8 cellular contexts compared by ENCODE assay signal in the genomic region with DNA sequence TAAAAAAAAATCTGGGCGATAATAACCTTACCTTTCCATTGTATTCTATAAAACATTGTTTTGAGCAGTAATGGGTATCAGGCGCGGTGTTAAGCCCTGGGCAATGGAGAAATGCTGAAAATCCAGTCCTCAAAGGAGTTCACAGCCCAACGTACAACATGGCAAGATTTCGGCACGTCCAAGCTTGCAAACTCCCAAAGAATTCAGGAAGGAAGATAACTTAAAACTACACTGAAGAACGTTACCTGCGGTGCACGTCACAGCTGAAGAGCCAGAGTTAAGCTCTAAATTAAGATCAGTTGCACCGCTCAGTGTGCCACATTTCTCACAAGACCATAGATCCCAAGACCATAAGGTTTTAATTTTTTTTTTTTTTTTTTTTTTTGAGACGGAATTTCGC. TPM values are rescaled to one million over a fixed set of nuclear protein-coding genes. Genes with fewer than 3 reads are reported as not detected.
DNase-seq lines count a peak whose midpoint lies in the region; ATAC-seq lines count a peak whose summit lies in the region.

No MANE protein-coding gene starts in this region.

- peak; percentile 22 for DNase-seq in DMS 273 (lab: John Stamatoyannopoulos, UW; ENCODE audit: unreplicated experiment)
- DNase-seq in DMS 273 treated with DMSO at 0.1 percent for 48 hours (lab: John Stamatoyannopoulos, UW) = no peak
- DNase-seq in activated T-helper 1 cell treated with anti-CD3 and anti-CD28 coated beads, Interleukin-12 subunit alpha, Interleukin-12 subunit beta, Interleukin-2, Interleukin-4 antibody, amounts not matched to agents 30 ng/mL and 10 ng/mL and 1 ng/mL, durations not matched to agents 14 hours and 24 hours and 36 hours (ENCODE audit: low spot score) = no peak
- DNase-seq in iPS-NIHi11 (ENCODE audit: low spot score) = peak; percentile 13
- no peak for DNase-seq in stimulated activated naive B cell treated with anti-CD40 and anti-IgM and Interleukin-4, amounts not matched to agents 10 μg/mL and 1 μg/mL and 100 μg/mL, for 72 hours
- DNase-seq in NCI-H524 treated with DMSO at 0.1 percent for 48 hours (lab: John Stamatoyannopoulos, UW) = no peak
- DNase-seq in NCI-H226 = no peak

- no peaks in the 10 kb centered on the region for H3K36me3 Mint-ChIP-seq in activated T-helper 1 cell treated with anti-CD3 and anti-CD28 coated beads, Interleukin-12 subunit alpha, Interleukin-12 subunit beta, Interleukin-2, Interleukin-4 antibody, amounts not matched to agents 30 ng/mL and 10 ng/mL and 1 ng/mL, durations not matched to agents 14 hours and 24 hours and 36 hours (ENCODE audit: low read depth)
- peaks cover 0 to 2% of the 10 kb centered on the region in 2 donors for H3K36me3 Mint-ChIP-seq in stimulated activated naive B cell treated with anti-CD40 and anti-IgM and Interleukin-4, amounts not matched to agents 10 μg/mL and 1 μg/mL and 100 μg/mL, for 72 hours

- no peak overlapping the region for H3K27ac Mint-ChIP-seq in activated T-helper 1 cell treated with anti-CD3 and anti-CD28 coated beads, Interleukin-12 subunit alpha, Interleukin-12 subunit beta, Interleukin-2, Interleukin-4 antibody, amounts not matched to agents 30 ng/mL and 10 ng/mL and 1 ng/mL, durations not matched to agents 14 hours and 24 hours and 36 hours
- H3K27ac Mint-ChIP-seq in stimulated activated naive B cell treated with anti-CD40 and anti-IgM and Interleukin-4, amounts not matched to agents 10 μg/mL and 1 μg/mL and 100 μg/mL, for 72 hours = peak overlapping the region; percentile 25

- peak overlapping the region; percentile 51 for H3K4me3 Mint-ChIP-seq in activated T-helper 1 cell treated with anti-CD3 and anti-CD28 coated beads, Interleukin-12 subunit alpha, Interleukin-12 subunit beta, Interleukin-2, Interleukin-4 antibody, amounts not matched to agents 30 ng/mL and 10 ng/mL and 1 ng/mL, durations not matched to agents 14 hours and 24 hours and 36 hours
- H3K4me3 Mint-ChIP-seq in stimulated activated naive B cell treated with anti-CD40 and anti-IgM and Interleukin-4, amounts not matched to agents 10 μg/mL and 1 μg/mL and 100 μg/mL, for 72 hours = peak overlapping the region; percentile 76 to 94

- H3K27me3 Mint-ChIP-seq in activated T-helper 1 cell treated with anti-CD3 and anti-CD28 coated beads, Interleukin-12 subunit alpha, Interleukin-12 subunit beta, Interleukin-2, Interleukin-4 antibody, amounts not matched to agents 30 ng/mL and 10 ng/mL and 1 ng/mL, durations not matched to agents 14 hours and 24 hours and 36 hours (ENCODE audit: insufficient read depth) = peaks cover 37% of the 10 kb centered on the region
- H3K27me3 Mint-ChIP-seq in stimulated activated naive B cell treated with anti-CD40 and anti-IgM and Interleukin-4, amounts not matched to agents 10 μg/mL and 1 μg/mL and 100 μg/mL, for 72 hours = peaks cover 0 to 10% of the 10 kb centered on the region in 2 donors

- intact Hi-C loops in activated T-helper 1 cell treated with anti-CD3 and anti-CD28 coated beads, Interleukin-12 subunit alpha, Interleukin-12 subunit beta, Interleukin-2, Interleukin-4 antibody, amounts not matched to agents 30 ng/mL and 10 ng/mL and 1 ng/mL, durations not matched to agents 14 hours and 24 hours and 36 hours (cut with micrococcal nuclease) = no loop called here

- peaks cover 15% of the 10 kb centered on the region for H3K4me1 Mint-ChIP-seq in activated T-helper 1 cell treated with anti-CD3 and anti-CD28 coated beads, Interleukin-12 subunit alpha, Interleukin-12 subunit beta, Interleukin-2, Interleukin-4 antibody, amounts not matched to agents 30 ng/mL and 10 ng/mL and 1 ng/mL, durations not matched to agents 14 hours and 24 hours and 36 hours (ENCODE audit: low read depth)
- H3K4me1 Mint-ChIP-seq in stimulated activated naive B cell treated with anti-CD40 and anti-IgM and Interleukin-4, amounts not matched to agents 10 μg/mL and 1 μg/mL and 100 μg/mL, for 72 hours = peaks cover 9 to 21% of the 10 kb centered on the region in 2 donors

- H3K9me3 Mint-ChIP-seq in activated T-helper 1 cell treated with anti-CD3 and anti-CD28 coated beads, Interleukin-12 subunit alpha, Interleukin-12 subunit beta, Interleukin-2, Interleukin-4 antibody, amounts not matched to agents 30 ng/mL and 10 ng/mL and 1 ng/mL, durations not matched to agents 14 hours and 24 hours and 36 hours = no peaks in the 10 kb centered on the region
- H3K9me3 Mint-ChIP-seq in stimulated activated naive B cell treated with anti-CD40 and anti-IgM and Interleukin-4, amounts not matched to agents 10 μg/mL and 1 μg/mL and 100 μg/mL, for 72 hours = no peaks in the 10 kb centered on the region

- ATAC-seq in stimulated activated naive B cell treated with anti-CD40 and anti-IgM and Interleukin-4, amounts not matched to agents 10 μg/mL and 1 μg/mL and 100 μg/mL, for 72 hours (replicated peaks) = no peak
- ATAC-seq in HG02642 (IDR thresholded peaks at IDR 0.05; ENCODE audit: poor library complexity, unreplicated experiment) = no peak

RNA-seq across cellular contexts. Expression of gene ALDH7A1, which starts 0.9 kb away (rescaled TPM):
- 0.70 and 0.76 TPM in 2 replicates for total RNA-seq in activated T-helper 1 cell treated with anti-CD3 and anti-CD28 coated beads, Interleukin-12 subunit alpha, Interleukin-12 subunit beta, Interleukin-2, Interleukin-4 antibody, amounts not matched to agents 30 ng/mL and 10 ng/mL and 1 ng/mL, durations not matched to agents 14 hours and 24 hours and 36 hours

RNA-seq across cellular contexts. Expression of gene PHAX, which starts 6.7 kb away (rescaled TPM):
- 46.6 and 52.9 TPM in 2 replicates for total RNA-seq in activated T-helper 1 cell treated with anti-CD3 and anti-CD28 coated beads, Interleukin-12 subunit alpha, Interleukin-12 subunit beta, Interleukin-2, Interleukin-4 antibody, amounts not matched to agents 30 ng/mL and 10 ng/mL and 1 ng/mL, durations not matched to agents 14 hours and 24 hours and 36 hours

Comparison
In these comparisons a context has a peak if more than half of its experiments do, and no peak if none do; other contexts are left out.
1. DNase-seq: peak in DMS 273 (single experiment) and iPS-NIHi11 (single experiment); none in DMS 273 treated with DMSO at 0.1 percent for 48 hours (single experiment), activated T-helper 1 cell treated with anti-CD3 and anti-CD28 coated beads, Interleukin-12 subunit alpha, Interleukin-12 subunit beta, Interleukin-2, Interleukin-4 antibody, amounts not matched to agents 30 ng/mL and 10 ng/mL and 1 ng/mL, durations not matched to agents 14 hours and 24 hours and 36 hours (single experiment), stimulated activated naive B cell treated with anti-CD40 and anti-IgM and Interleukin-4, amounts not matched to agents 10 μg/mL and 1 μg/mL and 100 μg/mL, for 72 hours (single experiment), NCI-H524 treated with DMSO at 0.1 percent for 48 hours (single experiment) and NCI-H226 (single experiment).